13 cellular contexts compared by ENCODE assay signal in genomic region chr13:99730403-99730802, GRCh38.
DNase-seq lines count a peak whose midpoint lies in the region; ATAC-seq and TF ChIP-seq lines count a peak whose summit lies in the region.
"Had no signal": no experiment of that assay in that cellular context is flagged by ENCODE, and none has a peak within 500 bp of the region (broad histone marks: within the 10 kb centered on the region; RNA-seq: fewer than 3 reads in every experiment).

No MANE protein-coding gene starts in this region.

- no peak overlapping the region for H2AFZ ChIP-seq in neural progenitor cell (replicated peaks)

- no peak overlapping the region for H3K4me2 ChIP-seq in neural progenitor cell

- H3K27me3 Mint-ChIP-seq in WTC11 (ENCODE audit: low read depth) (no peaks in the 10 kb centered on the region), neural progenitor cell (ENCODE audit: insufficient read depth, low read depth) (peaks cover 2% of the 10 kb centered on the region)
- peaks cover 5% of the 10 kb centered on the region for H3K27me3 Mint-ChIP-seq in activated T-helper 1 cell treated with anti-CD3 and anti-CD28 coated beads, Interleukin-12 subunit alpha, Interleukin-12 subunit beta, Interleukin-2, Interleukin-4 antibody, amounts not matched to agents 30 ng/mL and 10 ng/mL and 1 ng/mL, durations not matched to agents 14 hours and 24 hours and 36 hours (ENCODE audit: insufficient read depth)

- H3K27ac Mint-ChIP-seq in WTC11 (peak overlapping the region; percentile 83), neural progenitor cell (peak overlapping the region; percentile 98)
- H3K27ac Mint-ChIP-seq in activated T-helper 1 cell treated with anti-CD3 and anti-CD28 coated beads, Interleukin-12 subunit alpha, Interleukin-12 subunit beta, Interleukin-2, Interleukin-4 antibody, amounts not matched to agents 30 ng/mL and 10 ng/mL and 1 ng/mL, durations not matched to agents 14 hours and 24 hours and 36 hours = no peak overlapping the region
- H3K27ac Mint-ChIP-seq: CD8-positive, alpha-beta T cell; HFFc6 had no signal

- H3F3A ChIP-seq in neural progenitor cell (ENCODE audit: low read depth) = peaks cover 67% of the 10 kb centered on the region

- peaks cover 73% of the 10 kb centered on the region for H3K4me1 Mint-ChIP-seq in WTC11
- peaks cover 84% of the 10 kb centered on the region for H3K4me1 Mint-ChIP-seq in neural progenitor cell
- H3K4me1 Mint-ChIP-seq in activated T-helper 1 cell treated with anti-CD3 and anti-CD28 coated beads, Interleukin-12 subunit alpha, Interleukin-12 subunit beta, Interleukin-2, Interleukin-4 antibody, amounts not matched to agents 30 ng/mL and 10 ng/mL and 1 ng/mL, durations not matched to agents 14 hours and 24 hours and 36 hours (ENCODE audit: low read depth) = no peaks in the 10 kb centered on the region

- H3K4me3 ChIP-seq in neural progenitor cell (no peak overlapping the region), spleen (no peak overlapping the region), thyroid gland (replicated peaks in 1 of 3) (no peak overlapping the region)
- H3K4me3 ChIP-seq: HAP-1 had no signal

- H3K4me3 Mint-ChIP-seq in WTC11 = no peak overlapping the region
- H3K4me3 Mint-ChIP-seq in neural progenitor cell = peak overlapping the region; percentile 76
- no peak overlapping the region for H3K4me3 Mint-ChIP-seq in activated T-helper 1 cell treated with anti-CD3 and anti-CD28 coated beads, Interleukin-12 subunit alpha, Interleukin-12 subunit beta, Interleukin-2, Interleukin-4 antibody, amounts not matched to agents 30 ng/mL and 10 ng/mL and 1 ng/mL, durations not matched to agents 14 hours and 24 hours and 36 hours
- H3K4me3 Mint-ChIP-seq: CD8-positive, alpha-beta T cell; HFFc6 had no signal

- H4K20me1 ChIP-seq in neural progenitor cell (ENCODE audit: low read depth) = no peaks in the 10 kb centered on the region

- CTCF ChIA-PET in WTC11 (lab: Charles Lee) = no interaction called here

- H3K9me3 ChIP-seq in neural progenitor cell (ENCODE audit: low read depth) = no peaks in the 10 kb centered on the region
- H3K9me3 ChIP-seq in spleen = no peaks in the 10 kb centered on the region
- no peaks in the 10 kb centered on the region for H3K9me3 ChIP-seq in thyroid gland
- H3K9me3 ChIP-seq: Caco-2, HAP-1 had no signal

- POLR2A ChIA-PET in WTC11 (lab: Charles Lee) = no interaction called here

- WGBS in spleen, 5 donors = 93 to 96% (median 95%) methylated on average over 8 to 11 of the region's 11 CpGs
- 95 to 96% methylated on average over 11 of the region's 11 CpGs for WGBS in thyroid gland, 2 donors

- no peak overlapping the region for H3K27ac ChIP-seq in neural progenitor cell
- H3K27ac ChIP-seq in spleen = no peak overlapping the region
- H3K27ac ChIP-seq in thyroid gland = no peak overlapping the region

- no peak for TF ChIP-seq CTCF in WTC11 (IDR thresholded peaks at IDR 0.05)
- TF ChIP-seq CTCF in neural progenitor cell (IDR thresholded peaks at IDR 0.05) = no peak
- TF ChIP-seq CTCF in spleen (IDR thresholded peaks at IDR 0.05 in 8 of 11, conservative IDR thresholded peaks at IDR 0.05 in 3 of 11) = no peak
- no peak for TF ChIP-seq CTCF in thyroid gland (IDR thresholded peaks at IDR 0.05)

- peaks cover 35% of the 10 kb centered on the region for H3K79me2 ChIP-seq in neural progenitor cell (ENCODE audit: low read depth)

- H3K4me1 ChIP-seq in neural progenitor cell = peaks cover 83% of the 10 kb centered on the region
- H3K4me1 ChIP-seq in spleen = no peaks in the 10 kb centered on the region
- H3K4me1 ChIP-seq in thyroid gland = peaks cover 0 to 4% of the 10 kb centered on the region in 2 donors
- H3K4me1 ChIP-seq: Caco-2, HAP-1 had no signal

- H3K9me3 Mint-ChIP-seq in WTC11 (no peaks in the 10 kb centered on the region), neural progenitor cell (no peaks in the 10 kb centered on the region)
- no peaks in the 10 kb centered on the region for H3K9me3 Mint-ChIP-seq in activated T-helper 1 cell treated with anti-CD3 and anti-CD28 coated beads, Interleukin-12 subunit alpha, Interleukin-12 subunit beta, Interleukin-2, Interleukin-4 antibody, amounts not matched to agents 30 ng/mL and 10 ng/mL and 1 ng/mL, durations not matched to agents 14 hours and 24 hours and 36 hours
- H3K9me3 Mint-ChIP-seq: CD8-positive, alpha-beta T cell; HFFc6 had no signal

- DNase-seq in WTC11 (ENCODE audit: low spot score) (no peak), neural progenitor cell (ENCODE audit: low spot score) (no peak), spleen (peak; percentile 65), NCI-H146 treated with DMSO at 0.1 percent for 48 hours (lab: John Stamatoyannopoulos, UW; ENCODE audit: unreplicated experiment) (no peak), thyroid gland (no peak)
- no peak for DNase-seq in activated T-helper 1 cell treated with anti-CD3 and anti-CD28 coated beads, Interleukin-12 subunit alpha, Interleukin-12 subunit beta, Interleukin-2, Interleukin-4 antibody, amounts not matched to agents 30 ng/mL and 10 ng/mL and 1 ng/mL, durations not matched to agents 14 hours and 24 hours and 36 hours (ENCODE audit: low spot score)
- DNase-seq: C1 segment of cervical spinal cord; Caco-2; CD8-positive, alpha-beta T cell; DMS153; DND-41; HFFc6 had no signal

- intact Hi-C loops in spleen (cut with DNase I; ENCODE audit: low total_unique reads) (no loop called here), thyroid gland (cut with DNase I) (no loop called here)
- intact Hi-C loops in activated T-helper 1 cell treated with anti-CD3 and anti-CD28 coated beads, Interleukin-12 subunit alpha, Interleukin-12 subunit beta, Interleukin-2, Interleukin-4 antibody, amounts not matched to agents 30 ng/mL and 10 ng/mL and 1 ng/mL, durations not matched to agents 14 hours and 24 hours and 36 hours (cut with micrococcal nuclease) = no loop called here

- no peak overlapping the region for H3K9ac ChIP-seq in neural progenitor cell

- TF ChIP-seq POLR2A in spleen (IDR thresholded peaks at IDR 0.05) (no peak), thyroid gland (IDR thresholded peaks at IDR 0.05) (no peak)

- no peak for ATAC-seq in WTC11
- ATAC-seq: CD8-positive, alpha-beta T cell had no signal

- H3K36me3 Mint-ChIP-seq in WTC11 (no peaks in the 10 kb centered on the region), neural progenitor cell (peaks cover 17% of the 10 kb centered on the region)
- H3K36me3 Mint-ChIP-seq in activated T-helper 1 cell treated with anti-CD3 and anti-CD28 coated beads, Interleukin-12 subunit alpha, Interleukin-12 subunit beta, Interleukin-2, Interleukin-4 antibody, amounts not matched to agents 30 ng/mL and 10 ng/mL and 1 ng/mL, durations not matched to agents 14 hours and 24 hours and 36 hours (ENCODE audit: low read depth) = no peaks in the 10 kb centered on the region

- no peaks in the 10 kb centered on the region for H3K36me3 ChIP-seq in neural progenitor cell
- H3K36me3 ChIP-seq in spleen = no peaks in the 10 kb centered on the region
- H3K36me3 ChIP-seq in thyroid gland = no peaks in the 10 kb centered on the region
- H3K36me3 ChIP-seq: HAP-1 had no signal

- H3K27me3 ChIP-seq in neural progenitor cell (no peaks in the 10 kb centered on the region), spleen (replicated peaks in 1 of 7) (no peaks in the 10 kb centered on the region), thyroid gland (no peaks in the 10 kb centered on the region)

TF ChIP-seq in WTC11, 78 proteins besides CTCF, POLR2A, EP300 and RAD21 (continues in another document):
- TF ChIP-seq ZNF425 (CRISPR knock-in tag; conservative IDR thresholded peaks at IDR 0.05) (no peak), ZNF121 (CRISPR knock-in tag; IDR thresholded peaks at IDR 0.05) (no peak), ZNF396 (CRISPR knock-in tag; IDR thresholded peaks at IDR 0.05; ENCODE audit: borderline replicate concordance) (no peak), SP1 (CRISPR knock-in tag; conservative IDR thresholded peaks at IDR 0.05) (no peak), EMX1 (CRISPR knock-in tag; IDR thresholded peaks at IDR 0.05) (no peak), ZNF232 (CRISPR knock-in tag; IDR thresholded peaks at IDR 0.05) (no peak), ZMAT4 (CRISPR knock-in tag; IDR thresholded peaks at IDR 0.05) (no peak)
